In genomic region chr1:2391034-2391384, GRCh38 we compare ENCODE assay signal across 7 cellular contexts. TPM values are rescaled to one million over a fixed set of nuclear protein-coding genes. Genes with fewer than 3 reads are reported as not detected.
DNase-seq lines count a peak whose midpoint lies in the region; ATAC-seq and TF ChIP-seq lines count a peak whose summit lies in the region.

No MANE protein-coding gene starts in this region.

- no peaks in the 10 kb centered on the region for H3K27me3 Mint-ChIP-seq in stimulated activated naive CD8-positive, alpha-beta T cell treated with anti-CD3 and anti-CD28 coated beads, Interleukin-15, Interleukin-2, amounts not matched to agents 100 ng/mL and 50 ng/mL, for 24 hours

- H3K4me3 ChIP-seq in GM12864 (ENCODE audit: low read depth, low read length) (peak overlapping the region; percentile 98), ascending aorta (peak overlapping the region; percentile 81 to 86)

- peaks cover 4 to 18% of the 10 kb centered on the region in 2 donors for H3K4me1 ChIP-seq in ascending aorta

- H3K4me3 Mint-ChIP-seq in stimulated activated naive CD8-positive, alpha-beta T cell treated with anti-CD3 and anti-CD28 coated beads, Interleukin-15, Interleukin-2, amounts not matched to agents 100 ng/mL and 50 ng/mL, for 24 hours = peak overlapping the region; percentile 82

- no peaks in the 10 kb centered on the region for H3K9me3 Mint-ChIP-seq in stimulated activated naive CD8-positive, alpha-beta T cell treated with anti-CD3 and anti-CD28 coated beads, Interleukin-15, Interleukin-2, amounts not matched to agents 100 ng/mL and 50 ng/mL, for 24 hours

- intact Hi-C loops in ascending aorta (cut with DNase I) = loop anchor here (1.0 to 2.0 kb wide), 7 partner anchors 10 to 196 kb away; partner anchors contain the start of genes FAAP20, PANK4, PEX10 and PRXL2B

- TF ChIP-seq CTCF in GM12864 (IDR thresholded peaks at IDR 0.05; ENCODE audit: low read depth, low read length, missing control alignments) (no peak), ascending aorta (IDR thresholded peaks at IDR 0.05) (no peak)

- no peaks in the 10 kb centered on the region for H3K27me3 ChIP-seq in ascending aorta

- H3K27ac Mint-ChIP-seq in stimulated activated naive CD8-positive, alpha-beta T cell treated with anti-CD3 and anti-CD28 coated beads, Interleukin-15, Interleukin-2, amounts not matched to agents 100 ng/mL and 50 ng/mL, for 24 hours = peak overlapping the region; percentile 76

- DNase-seq in GM12864 (ENCODE audit: low read depth) (no peak), HuH-7.5 (ENCODE audit: low spot score) (peak; percentile 71), ascending aorta (ENCODE audit: low spot score in 2 of 2) (no peak), iPS-NIHi11 (ENCODE audit: low spot score) (peak; percentile 73), NCI-H128 (lab: John Stamatoyannopoulos, UW; ENCODE audit: unreplicated experiment) (no peak)

- H3K36me3 Mint-ChIP-seq in stimulated activated naive CD8-positive, alpha-beta T cell treated with anti-CD3 and anti-CD28 coated beads, Interleukin-15, Interleukin-2, amounts not matched to agents 100 ng/mL and 50 ng/mL, for 24 hours (ENCODE audit: low read depth) = peaks cover 24% of the 10 kb centered on the region

- peaks cover 38% of the 10 kb centered on the region for H3K4me1 Mint-ChIP-seq in stimulated activated naive CD8-positive, alpha-beta T cell treated with anti-CD3 and anti-CD28 coated beads, Interleukin-15, Interleukin-2, amounts not matched to agents 100 ng/mL and 50 ng/mL, for 24 hours (ENCODE audit: low read depth)

- H3K9me3 ChIP-seq in ascending aorta = no peaks in the 10 kb centered on the region

- H3K27ac ChIP-seq in ascending aorta = peak overlapping the region; percentile 37 to 86

- ATAC-seq in GM21619 (IDR thresholded peaks at IDR 0.05; ENCODE audit: unreplicated experiment) = peak; percentile 11

- H3K36me3 ChIP-seq in ascending aorta = peaks cover 7 to 15% of the 10 kb centered on the region in 2 donors

RNA-seq across cellular contexts. Expression of gene MORN1, which starts 0.3 kb away (rescaled TPM):
- 18.4 TPM for total RNA-seq in ascending aorta

RNA-seq across cellular contexts. Expression of gene RER1, which starts 0.6 kb away (rescaled TPM):
- 61.3 TPM for total RNA-seq in ascending aorta

RNA-seq across cellular contexts. Expression of gene PEX10, which starts 21.4 kb away (rescaled TPM):
- 26.1 TPM for total RNA-seq in ascending aorta

Comparison
In these comparisons a context has a peak if more than half of its experiments do, and no peak if none do; other contexts are left out.
1. DNase-seq: peak in HuH-7.5 (single experiment) and iPS-NIHi11 (single experiment); none in GM12864 (single experiment), ascending aorta (0 of 2) and NCI-H128 (single experiment).